16 cellular contexts compared by ENCODE assay signal in genomic region chr3:108380128-108380795, GRCh38.
"Had no signal": no experiment of that assay in that cellular context is flagged by ENCODE, and none has a peak within 500 bp of the region (broad histone marks: within the 10 kb centered on the region; RNA-seq: fewer than 3 reads in every experiment).

No MANE protein-coding gene starts in this region.

- H3K4me1 ChIP-seq: breast epithelium, right atrium auricular region, tibial nerve, uterus had no signal

- H3K27me3 ChIP-seq: breast epithelium, right atrium auricular region, tibial nerve, uterus had no signal

- H3K4me3 ChIP-seq: breast epithelium, right atrium auricular region, tibial nerve, uterus had no signal

- ATAC-seq: activated CD4-positive, CD25-positive, alpha-beta regulatory T cell treated with anti-CD3 and anti-CD28 coated beads, Interleukin-2, amount 50 U/mL, for 24 hours; effector memory CD8-positive, alpha-beta T cell had no signal

- DNase-seq: activated CD4-positive, alpha-beta T cell treated with anti-CD3 and anti-CD28 coated beads, Interleukin-2, amount 50 U/mL, for 1 hour; activated naive CD4-positive, alpha-beta T cell; activated naive CD8-positive, alpha-beta T cell treated with anti-CD3 and anti-CD28 coated beads, Interleukin-2, amount 10 ng/mL, durations not matched to agents 7 days and 5 days; activated T-cell treated with anti-CD3 and anti-CD28 coated beads for 4 hours; aorta; effector memory CD8-positive, alpha-beta T cell; kidney glomerular epithelial cell; mesenchymal stem cell; stimulated activated CD4-positive, alpha-beta T cell treated with anti-CD3 and anti-CD28 coated beads, Interleukin-15, amount 100 ng/mL, for 24 hours; stimulated activated CD4-positive, alpha-beta T cell treated with anti-CD3 and anti-CD28 coated beads, Interleukin-4, amount 100 ng/mL, for 1 hour; stimulated activated naive CD4-positive, alpha-beta T cell treated with Interleukin-2 at 50 U/mL for 16 hours; uterus had no signal

- H3K9me3 ChIP-seq: breast epithelium, right atrium auricular region, tibial nerve, uterus had no signal

- H3K36me3 ChIP-seq: breast epithelium, right atrium auricular region, tibial nerve, uterus had no signal

- H3K27ac ChIP-seq: breast epithelium, right atrium auricular region, tibial nerve, uterus had no signal
